In the genomic region with DNA sequence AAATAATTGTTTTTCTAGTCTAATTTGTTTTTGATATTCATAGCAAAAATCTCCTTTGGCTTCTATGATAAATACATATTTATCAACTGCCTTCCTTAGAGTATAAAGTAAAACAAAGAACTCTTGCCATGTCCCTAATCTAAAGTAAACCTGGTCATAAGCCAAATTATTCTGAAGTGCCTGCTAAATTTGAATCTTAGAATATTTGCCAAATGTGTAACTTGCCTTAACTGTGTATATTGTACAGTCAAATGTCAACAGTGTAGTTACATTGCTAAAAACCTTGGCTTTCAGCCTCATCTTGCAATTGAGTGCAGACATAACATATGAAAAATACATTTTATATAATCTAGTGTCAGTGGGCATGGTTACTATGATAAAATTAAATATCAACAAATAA, we compare ENCODE assay signal across 25 cellular contexts.
DNase-seq lines count a peak whose midpoint lies in the region; ATAC-seq and TF ChIP-seq lines count a peak whose summit lies in the region.
"Had no signal": no experiment of that assay in that cellular context is flagged by ENCODE, and none has a peak within 500 bp of the region (broad histone marks: within the 10 kb centered on the region; RNA-seq: fewer than 3 reads in every experiment).

No MANE protein-coding gene starts in this region.

- no peak overlapping the region for H2BK15ac ChIP-seq in H9 (ENCODE audit: low read depth, low read length)

- no peak overlapping the region for H3K18ac ChIP-seq in H9 (ENCODE audit: insufficient read length, low read depth, low read length)

- H3K27me3 ChIP-seq in adipocyte (replicated peaks; ENCODE audit: control insufficient read depth, insufficient read depth, low read length) (no peaks in the 10 kb centered on the region), H9 (ENCODE audit: insufficient read depth, low read length) (no peaks in the 10 kb centered on the region)
- H3K27me3 ChIP-seq: BE2C had no signal

- no peak overlapping the region for H3T11ph ChIP-seq in H9 (ENCODE audit: low read length)

- DNase-seq in EH (ENCODE audit: low read depth), result peak; percentile 35
- DNase-seq in adipocyte (ENCODE audit: low read depth), result peak; percentile 42
- DNase-seq in left ventricle myocardium superior, result no peak
- DNase-seq in NCI-H1417 treated with DMSO at 0.1 percent for 48 hours (lab: John Stamatoyannopoulos, UW), result no peak
- DNase-seq in H9, result no peak
- DNase-seq in DMS153 treated with DMSO at 0.1 percent for 48 hours (lab: John Stamatoyannopoulos, UW; ENCODE audit: unreplicated experiment), result no peak
- DNase-seq: ACHN; BE2C; Calu3; DND-41; H7; KG1; MM.1S; NCI-H1436 treated with DMSO at 0.1 percent for 48 hours; NCI-H187 treated with DMSO at 0.1 percent for 48 hours; NCI-H2171 treated with DMSO at 0.1 percent for 48 hours; NCI-H345; NCI-H524; NCI-H748 treated with DMSO at 0.1 percent for 48 hours; NK-92 treated with Interleukin-12 subunit alpha and Interleukin-12 subunit beta, amount 100 ng/mL, for 24 hours; PC-3; SIG-M5 had no signal

- H2AFZ ChIP-seq in H9 (ENCODE audit: low read length), result no peak overlapping the region

- peak; percentile 89 for ATAC-seq in left ventricle myocardium superior
- no peak for ATAC-seq in HG03469 (IDR thresholded peaks at IDR 0.05; ENCODE audit: unreplicated experiment)
- ATAC-seq: PC-3 had no signal

- no peak overlapping the region for H2AK5ac ChIP-seq in H9 (ENCODE audit: insufficient read length, low read length)

- no peak overlapping the region for H2BK12ac ChIP-seq in H9 (ENCODE audit: insufficient read length, low read depth, low read length)

- no peak overlapping the region for H3K56ac ChIP-seq in H9 (ENCODE audit: insufficient read length, low read depth, low read length)

- no peak overlapping the region for H4K8ac ChIP-seq in H9 (replicated peaks; ENCODE audit: insufficient read length, low read depth, low read length)

- no peak overlapping the region for H3K4ac ChIP-seq in H9 (ENCODE audit: low read depth, low read length)

- H3K23ac ChIP-seq in H9 (ENCODE audit: insufficient read length, low read depth, low read length), result no peak overlapping the region

- H4K91ac ChIP-seq in H9 (ENCODE audit: insufficient read length, low read depth, low read length), result no peak overlapping the region

- TF ChIP-seq CTCF in 22Rv1 (IDR thresholded peaks at IDR 0.05), result no peak
- no peak for TF ChIP-seq CTCF in H9 (conservative IDR thresholded peaks at IDR 0.05)

- H2BK5ac ChIP-seq in H9 (ENCODE audit: insufficient read length, low read length), result no peak overlapping the region

- intact Hi-C loops in left ventricle myocardium superior (cut with micrococcal nuclease), result no loop called here

- H3K4me3 Mint-ChIP-seq in H9, result no peak overlapping the region

- H3K9ac ChIP-seq in adipocyte (ENCODE audit: low read length) (no peak overlapping the region), H9 (ENCODE audit: extremely low read depth, insufficient read length, low read length) (no peak overlapping the region)

- H3K9me3 ChIP-seq in adipocyte (ENCODE audit: control insufficient read depth, low read length), result peaks cover 15% of the 10 kb centered on the region
- H3K9me3 ChIP-seq in H9 (ENCODE audit: control insufficient read depth, low read depth, low read length), result no peaks in the 10 kb centered on the region
- H3K9me3 ChIP-seq: BE2C had no signal

- no peak overlapping the region for H3K14ac ChIP-seq in H9 (ENCODE audit: insufficient read depth, low read length)

- peaks cover 17 to 23% (median 17%) of the 10 kb centered on the region in 3 experiments for H3K36me3 Mint-ChIP-seq in H9 (ENCODE audit: insufficient read depth in 1 of 3, low read depth in 3 of 3)

- H3K79me1 ChIP-seq in H9 (ENCODE audit: insufficient read depth, low read depth, low read length, poor library complexity, severe bottlenecking), result no peaks in the 10 kb centered on the region

- no peaks in the 10 kb centered on the region for H3K36me3 ChIP-seq in adipocyte (ENCODE audit: control insufficient read depth, insufficient read depth, low read length, severe bottlenecking)
- H3K36me3 ChIP-seq: BE2C had no signal

- H3K23me2 ChIP-seq in H9 (ENCODE audit: insufficient read length, low read depth, low read length, poor library complexity, severe bottlenecking), result no peaks in the 10 kb centered on the region

- H4K20me1 ChIP-seq in H9 (ENCODE audit: control insufficient read depth, insufficient read depth, insufficient read length), result no peaks in the 10 kb centered on the region

- no peak overlapping the region for H4K5ac ChIP-seq in H9 (ENCODE audit: insufficient read length, low read depth, low read length)

- H3K4me3 ChIP-seq in adipocyte (ENCODE audit: low read length), result no peak overlapping the region
- H3K4me3 ChIP-seq: SK-N-MC had no signal

- H3K79me2 ChIP-seq in H9 (ENCODE audit: insufficient read depth, low read length), result no peaks in the 10 kb centered on the region

- peaks cover 20 to 21% of the 10 kb centered on the region in 2 experiments for H3K9me3 Mint-ChIP-seq in H9

- H3K4me2 ChIP-seq in H9 (ENCODE audit: insufficient read depth, insufficient read length, low read length), result no peak overlapping the region

- no peak overlapping the region for H2BK120ac ChIP-seq in H9 (ENCODE audit: low read depth, low read length, poor library complexity, severe bottlenecking)

- H3K4me1 ChIP-seq in adipocyte (ENCODE audit: control insufficient read depth, insufficient read depth, low read length), result peaks cover 6% of the 10 kb centered on the region
- no peaks in the 10 kb centered on the region for H3K4me1 ChIP-seq in H9 (ENCODE audit: insufficient read depth, low read length)

- no peak overlapping the region for H2BK20ac ChIP-seq in H9 (ENCODE audit: low read depth, low read length, poor library complexity, severe bottlenecking)

- H3K4me1 Mint-ChIP-seq in H9, result no peaks in the 10 kb centered on the region

- no peaks in the 10 kb centered on the region for H3K27me3 Mint-ChIP-seq in H9 (ENCODE audit: low read depth)

- peak overlapping the region; percentile 19 for H3K27ac ChIP-seq in 22Rv1
- no peak overlapping the region for H3K27ac ChIP-seq in H9 (ENCODE audit: insufficient read length, low read depth, low read length)
- H3K27ac ChIP-seq: SK-N-MC had no signal

- H3K27ac Mint-ChIP-seq in H9, result no peak overlapping the region

Comparison
In these comparisons a context has a peak if more than half of its experiments do, and no peak if none do; other contexts are left out.
1. DNase-seq: peak in EH (single experiment) and adipocyte (single experiment); none in left ventricle myocardium superior (single experiment), NCI-H1417 treated with DMSO at 0.1 percent for 48 hours (single experiment), H9 (single experiment) and DMS153 treated with DMSO at 0.1 percent for 48 hours (single experiment).